ENCODE assay signal across 8 cellular contexts in genomic region chr10:105837951-105838350, GRCh38.
A peak's percentile ranks its signal among the peaks of the same experiment; 100 is the strongest.
DNase-seq lines count a peak whose midpoint lies in the region; ATAC-seq and TF ChIP-seq lines count a peak whose summit lies in the region.

No MANE protein-coding gene starts in this region.

- no peaks in the 10 kb centered on the region for H3K4me1 ChIP-seq in body of pancreas

- no peak for TF ChIP-seq CTCF in body of pancreas (IDR thresholded peaks at IDR 0.05)

- H3K36me3 ChIP-seq in body of pancreas (replicated peaks in 1 of 2; ENCODE audit: insufficient read depth in 1 of 2, low read depth in 2 of 2): no peaks in the 10 kb centered on the region

- H3K9me3 ChIP-seq in body of pancreas: no peaks in the 10 kb centered on the region

- intact Hi-C loops in body of pancreas (cut with DNase I): no loop called here

- no peak overlapping the region for H3K27ac Mint-ChIP-seq in naive B cell

- H3K9me3 Mint-ChIP-seq in naive B cell: peaks cover 0 to 4% (median 0%) of the 10 kb centered on the region in 7 donors

- H3K4me1 Mint-ChIP-seq in naive B cell: peaks cover 0 to 9% (median 8%) of the 10 kb centered on the region in 3 donors

- H3K27ac ChIP-seq in body of pancreas: no peak overlapping the region

- in situ Hi-C loops in G401 (cut with HindIII; ENCODE audit: low sequenced_read_pairs): no loop called here

- no peaks in the 10 kb centered on the region for H3K27me3 ChIP-seq in body of pancreas

- ATAC-seq in GM21390 (IDR thresholded peaks at IDR 0.05; ENCODE audit: unreplicated experiment) (peak; percentile 93), body of pancreas (peak; percentile 77), naive B cell (ENCODE audit: low read depth in 2 of 2) (peak; percentile 41 to 60)

- no peak for TF ChIP-seq POLR2A in body of pancreas (IDR thresholded peaks at IDR 0.05)

- peak; percentile 8 for DNase-seq in G401 (ENCODE audit: low spot score)
- peak; percentile 14 for DNase-seq in HS-5 (ENCODE audit: low read depth)
- DNase-seq in body of pancreas: no peak
- DNase-seq in naive B cell: no peak
- DNase-seq in DMS79 treated with DMSO at 0.1 percent for 48 hours (lab: John Stamatoyannopoulos, UW): no peak
- no peak for DNase-seq in Kasumi-1 (lab: John Stamatoyannopoulos, UW)
- no peak for DNase-seq in mucosa of gallbladder (ENCODE audit: low spot score)

- H3K27me3 Mint-ChIP-seq in naive B cell: no peaks in the 10 kb centered on the region

- 10 to 24% methylated on average over 2 of the region's 2 CpGs for WGBS in body of pancreas, 2 donors

- H3K4me3 ChIP-seq in body of pancreas: no peak overlapping the region

- no peaks in the 10 kb centered on the region for H3K36me3 Mint-ChIP-seq in naive B cell

- peak overlapping the region in 6 of 8 donors; percentile 13 to 52 (median 38) for H3K4me3 Mint-ChIP-seq in naive B cell

Comparison
In these comparisons a context has a peak if more than half of its experiments do, and no peak if none do; other contexts are left out.
1. DNase-seq: peak in G401 (single experiment) and HS-5 (single experiment); none in body of pancreas (0 of 4), naive B cell (single experiment), DMS79 treated with DMSO at 0.1 percent for 48 hours (single experiment), Kasumi-1 (0 of 2) and mucosa of gallbladder (single experiment).
2. Peak in every context shown above with its lines, with median percentiles within 50 percentile points of each other: ATAC-seq.